In the genomic region with DNA sequence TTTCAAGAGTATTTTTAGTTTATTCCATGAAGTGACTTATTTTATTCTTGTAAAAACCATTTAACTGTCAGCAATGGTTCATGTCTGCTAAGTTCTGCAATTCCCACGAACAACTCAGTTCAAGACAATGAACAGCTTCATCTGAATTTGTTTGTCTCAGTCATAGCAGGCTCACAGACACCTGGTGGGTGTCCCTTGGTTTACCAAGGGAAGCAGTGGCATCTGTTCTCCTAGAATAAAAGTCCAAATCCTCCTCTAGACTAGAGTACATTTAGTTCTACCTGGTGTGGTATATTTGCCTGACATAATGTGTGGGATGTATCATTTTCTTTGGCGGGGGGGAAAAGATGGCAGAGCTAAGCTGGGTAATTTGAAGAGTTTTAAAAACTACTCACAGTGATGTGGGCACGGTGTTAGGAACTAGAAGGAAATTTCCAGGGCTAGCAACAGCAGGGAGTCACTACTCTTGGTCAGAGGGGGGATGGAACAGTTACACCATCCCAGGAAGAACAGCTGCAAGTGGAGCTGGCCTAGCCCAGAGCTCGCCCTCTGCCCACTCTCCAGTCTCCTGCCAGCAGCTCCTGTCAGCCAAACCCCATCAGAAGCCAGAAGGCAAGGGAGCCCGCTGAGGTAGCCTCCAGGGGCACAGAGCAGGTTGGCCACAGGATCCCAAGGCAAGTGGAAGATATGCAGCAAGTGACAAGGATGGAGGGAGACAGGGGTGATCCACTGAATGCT, we compare ENCODE assay signal across 17 cellular contexts.
DNase-seq lines count a peak whose midpoint lies in the region; ATAC-seq lines count a peak whose summit lies in the region.
"Had no signal": no experiment of that assay in that cellular context is flagged by ENCODE, and none has a peak within 500 bp of the region (broad histone marks: within the 10 kb centered on the region; RNA-seq: fewer than 3 reads in every experiment).

No MANE protein-coding gene starts in this region.

- H2BK5ac ChIP-seq in neuronal stem cell (ENCODE audit: low read length), result no peak overlapping the region

- intact Hi-C loops in head of caudate nucleus (cut with DNase I), result no loop called here
- intact Hi-C loops in right cardiac atrium (cut with DNase I), result no loop called here

- H3K23ac ChIP-seq in neuronal stem cell (ENCODE audit: low read depth, low read length, poor library complexity), result no peak overlapping the region

- H3K27ac ChIP-seq in neuronal stem cell (replicated peaks; ENCODE audit: low read length), result no peak overlapping the region
- H3K27ac ChIP-seq in skeletal muscle tissue (ENCODE audit: low read depth, low read length), result peak overlapping the region; percentile 70
- H3K27ac ChIP-seq in right cardiac atrium (ENCODE audit: low read length), result no peak overlapping the region
- H3K27ac ChIP-seq: BLaER1 had no signal

- H3K14ac ChIP-seq in neuronal stem cell (ENCODE audit: low read length), result no peak overlapping the region

- peak; percentile 89 for DNase-seq in LHCN-M2 (ENCODE audit: low read depth)
- DNase-seq in head of caudate nucleus, result peak in 23 of 42 donors; percentile 4 to 78 (median 42)
- no peak for DNase-seq in neuronal stem cell (ENCODE audit: low spot score)
- no peak for DNase-seq in T1000 (lab: John Stamatoyannopoulos, UW)
- DNase-seq in NCI-H524 treated with DMSO at 0.1 percent for 48 hours (lab: John Stamatoyannopoulos, UW), result no peak
- DNase-seq in right cardiac atrium, result no peak
- DNase-seq: CD8-positive, alpha-beta T cell; DMS79; NCI-H1048; NCI-H1436 treated with DMSO at 0.1 percent for 48 hours; NCI-H2029 treated with DMSO at 0.1 percent for 48 hours; NCI-H510A; NCI-H774; SHP77; SK-N-SH had no signal

- peak overlapping the region; percentile 78 for H3K18ac ChIP-seq in neuronal stem cell (ENCODE audit: low read length)

- WGBS in neuronal stem cell (ENCODE audit: extremely low coverage in 2 of 2, insufficient read length in 2 of 2, insufficient replicate concordance in 1 of 2), 2 donors, result no CpG with 5 or more reads among the region's 5 CpGs
- 87% methylated on average over 5 of the region's 5 CpGs for WGBS in right cardiac atrium

- no peaks in the 10 kb centered on the region for H3K36me3 ChIP-seq in neuronal stem cell (replicated peaks in 1 of 2; ENCODE audit: control insufficient read depth in 2 of 2, insufficient read depth in 2 of 2, low read length in 2 of 2)
- no peaks in the 10 kb centered on the region for H3K36me3 ChIP-seq in skeletal muscle tissue (ENCODE audit: control insufficient read depth in 3 of 3, insufficient read depth in 3 of 3, low read length in 3 of 3)
- H3K36me3 ChIP-seq: BLaER1 had no signal

- no peak overlapping the region for H3K4me3 ChIP-seq in neuronal stem cell (ENCODE audit: low read length in 2 of 2)
- no peak overlapping the region for H3K4me3 ChIP-seq in skeletal muscle tissue (ENCODE audit: low read length in 3 of 3)
- H3K4me3 ChIP-seq in right cardiac atrium (ENCODE audit: low read length), result no peak overlapping the region
- H3K4me3 ChIP-seq: BLaER1 had no signal

- ATAC-seq in right cardiac atrium, result no peak
- ATAC-seq: CD8-positive, alpha-beta T cell had no signal

- H2BK12ac ChIP-seq in neuronal stem cell (ENCODE audit: low read length), result no peak overlapping the region

- no peak overlapping the region for H4K8ac ChIP-seq in neuronal stem cell (ENCODE audit: low read depth, low read length)

- H3K27me3 ChIP-seq in neuronal stem cell (ENCODE audit: control insufficient read depth in 3 of 3, insufficient read depth in 3 of 3, low read depth in 1 of 3, low read length in 3 of 3) (no peaks in the 10 kb centered on the region), skeletal muscle tissue (ENCODE audit: control insufficient read depth in 3 of 3, insufficient read depth in 3 of 3, low read length in 3 of 3) (no peaks in the 10 kb centered on the region), right cardiac atrium (ENCODE audit: control insufficient read depth, insufficient read depth) (no peaks in the 10 kb centered on the region)
- H3K27me3 ChIP-seq: BLaER1 had no signal

- H2AK5ac ChIP-seq in neuronal stem cell (ENCODE audit: low read depth, low read length), result no peak overlapping the region

- H3K4me2 ChIP-seq in neuronal stem cell (ENCODE audit: insufficient read depth, low read length, poor library complexity, severe bottlenecking), result no peak overlapping the region
- H3K4me2 ChIP-seq: BLaER1, SK-N-SH had no signal

- no peak overlapping the region for H3K4ac ChIP-seq in neuronal stem cell (ENCODE audit: low read length)

- H3K9ac ChIP-seq in neuronal stem cell (ENCODE audit: low read depth, low read length, poor library complexity), result no peak overlapping the region
- H3K9ac ChIP-seq in skeletal muscle tissue (ENCODE audit: low read depth in 1 of 3, low read length in 3 of 3), result peak overlapping the region in 1 of 3 donors; percentile 35
- H3K9ac ChIP-seq: BLaER1, SK-N-SH had no signal

- no peak overlapping the region for H2BK15ac ChIP-seq in neuronal stem cell (ENCODE audit: low read length)

- no peaks in the 10 kb centered on the region for H3K9me3 ChIP-seq in neuronal stem cell (replicated peaks in 1 of 2; ENCODE audit: control insufficient read depth in 2 of 2, insufficient read depth in 1 of 2, low read depth in 1 of 2, low read length in 2 of 2)
- H3K9me3 ChIP-seq in skeletal muscle tissue (ENCODE audit: control insufficient read depth in 3 of 3, low read length in 3 of 3), result no peaks in the 10 kb centered on the region
- H3K9me3 ChIP-seq in right cardiac atrium (ENCODE audit: control insufficient read depth, low read length), result no peaks in the 10 kb centered on the region
- H3K9me3 ChIP-seq: BLaER1, SK-N-SH had no signal

- no peak overlapping the region for H2BK120ac ChIP-seq in neuronal stem cell (ENCODE audit: low read depth, low read length)

- no peaks in the 10 kb centered on the region for H3K79me1 ChIP-seq in neuronal stem cell (ENCODE audit: low read depth, low read length)

- H2AFZ ChIP-seq in neuronal stem cell (ENCODE audit: low read length), result no peak overlapping the region

- H3K4me1 ChIP-seq in neuronal stem cell (ENCODE audit: control insufficient read depth in 2 of 2, insufficient read depth in 1 of 2, low read depth in 1 of 2, low read length in 2 of 2) (peaks cover 0 to 6% of the 10 kb centered on the region in 2 donors), skeletal muscle tissue (ENCODE audit: control insufficient read depth in 3 of 3, insufficient read depth in 3 of 3, low read length in 3 of 3) (peaks cover 0 to 10% (median 9%) of the 10 kb centered on the region in 3 donors), right cardiac atrium (ENCODE audit: control insufficient read depth, insufficient read depth, low read length) (no peaks in the 10 kb centered on the region)
- H3K4me1 ChIP-seq: BLaER1 had no signal

- H4K91ac ChIP-seq in neuronal stem cell (ENCODE audit: low read depth, low read length, poor library complexity), result no peak overlapping the region

Comparison
In these comparisons a context has a peak if more than half of its experiments do, and no peak if none do; other contexts are left out.
1. DNase-seq: peak in LHCN-M2 (single experiment) and head of caudate nucleus (23 of 42); none in neuronal stem cell (single experiment), T1000 (single experiment), NCI-H524 treated with DMSO at 0.1 percent for 48 hours (single experiment) and right cardiac atrium (0 of 3).